ENCODE assay signal across 1 cellular context in the genomic region with DNA sequence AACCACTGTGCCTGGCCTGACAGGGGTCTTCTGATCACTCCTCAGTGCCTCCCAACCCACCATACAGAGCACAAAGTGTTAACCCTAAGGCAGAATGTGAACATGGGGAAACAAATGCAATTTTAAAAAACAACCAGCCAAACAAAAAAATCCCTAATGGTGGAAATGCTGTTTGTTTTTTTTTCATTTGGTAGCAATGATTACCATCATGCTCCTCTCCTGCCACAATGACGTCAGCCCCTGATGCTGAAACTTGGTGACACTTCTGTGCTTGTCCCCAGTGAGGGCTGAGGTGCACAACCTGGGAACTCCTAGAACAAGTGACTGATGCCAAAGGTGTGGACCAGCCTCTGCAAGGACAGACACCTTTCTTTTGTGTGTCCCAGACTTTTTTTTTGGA.
A peak's percentile ranks its signal among the peaks of the same experiment; 100 is the strongest.
TF ChIP-seq lines count a peak whose summit lies in the region.

No MANE protein-coding gene starts in this region.

TF ChIP-seq in K562, 482 proteins besides CTCF, POLR2A, EP300 and RAD21:
- TF ChIP-seq GATAD2B (IDR thresholded peaks at IDR 0.05; ENCODE audit: borderline replicate concordance) (no peak), BCOR (IDR thresholded peaks at IDR 0.05) (peak; percentile 45; the same call in 1 of the 2 replicates), ZNF79 (CRISPR knock-in tag; IDR thresholded peaks at IDR 0.05; ENCODE audit: low read depth) (peak; percentile 100), ZNF507 (tag; conservative IDR thresholded peaks at IDR 0.05) (no peak), LARP7 (IDR thresholded peaks at IDR 0.05) (no peak), ZNF384 (IDR thresholded peaks at IDR 0.05; ENCODE audit: low read depth, low read length) (peak; percentile 76), RBM25 (IDR thresholded peaks at IDR 0.05; ENCODE audit: low read depth, low read length, severe bottlenecking) (peak; percentile 80), HDGF (IDR thresholded peaks at IDR 0.05) (no peak), TAF9B (IDR thresholded peaks at IDR 0.05; ENCODE audit: partially characterized antibody) (no peak), ATF7 (IDR thresholded peaks at IDR 0.05) (peak; percentile 95), MCM3 (IDR thresholded peaks at IDR 0.05) (no peak), ZNF184 (CRISPR knock-in tag; IDR thresholded peaks at IDR 0.05) (no peak), JUN (IDR thresholded peaks at IDR 0.05; ENCODE audit: borderline replicate concordance, low read depth, low read length) (peak; percentile 33; the same call in 1 of the 2 replicates), JUN (CRISPR knock-in tag; IDR thresholded peaks at IDR 0.05; ENCODE audit: borderline replicate concordance) (no peak), SMARCA5 (IDR thresholded peaks at IDR 0.05) (0 out of 2 replicates have a peak, but pooled peaks have one; percentile 46), CREM (IDR thresholded peaks at IDR 0.05; ENCODE audit: low read depth) (peak; percentile 62), ATF1 (CRISPR knock-in tag; IDR thresholded peaks at IDR 0.05) (no peak), ATF1 (tag; IDR thresholded peaks at IDR 0.05) (peak; percentile 46; the same call in 1 of the 2 replicates), ZNF124 (CRISPR knock-in tag; IDR thresholded peaks at IDR 0.05) (no peak), HDAC6 (IDR thresholded peaks at IDR 0.05; ENCODE audit: low read depth, low read length) (no peak), ARNT (IDR thresholded peaks at IDR 0.05) (no peak), JUND (IDR thresholded peaks at IDR 0.05; ENCODE audit: borderline replicate concordance, low read depth, low read length) (peak; percentile 76), JUND (tag; IDR thresholded peaks at IDR 0.05; ENCODE audit: borderline replicate concordance, low read depth, low read length) (peak; percentile 76), GTF2A2 (tag; IDR thresholded peaks at IDR 0.05) (no peak)
- TF ChIP-seq, protein P1, sequence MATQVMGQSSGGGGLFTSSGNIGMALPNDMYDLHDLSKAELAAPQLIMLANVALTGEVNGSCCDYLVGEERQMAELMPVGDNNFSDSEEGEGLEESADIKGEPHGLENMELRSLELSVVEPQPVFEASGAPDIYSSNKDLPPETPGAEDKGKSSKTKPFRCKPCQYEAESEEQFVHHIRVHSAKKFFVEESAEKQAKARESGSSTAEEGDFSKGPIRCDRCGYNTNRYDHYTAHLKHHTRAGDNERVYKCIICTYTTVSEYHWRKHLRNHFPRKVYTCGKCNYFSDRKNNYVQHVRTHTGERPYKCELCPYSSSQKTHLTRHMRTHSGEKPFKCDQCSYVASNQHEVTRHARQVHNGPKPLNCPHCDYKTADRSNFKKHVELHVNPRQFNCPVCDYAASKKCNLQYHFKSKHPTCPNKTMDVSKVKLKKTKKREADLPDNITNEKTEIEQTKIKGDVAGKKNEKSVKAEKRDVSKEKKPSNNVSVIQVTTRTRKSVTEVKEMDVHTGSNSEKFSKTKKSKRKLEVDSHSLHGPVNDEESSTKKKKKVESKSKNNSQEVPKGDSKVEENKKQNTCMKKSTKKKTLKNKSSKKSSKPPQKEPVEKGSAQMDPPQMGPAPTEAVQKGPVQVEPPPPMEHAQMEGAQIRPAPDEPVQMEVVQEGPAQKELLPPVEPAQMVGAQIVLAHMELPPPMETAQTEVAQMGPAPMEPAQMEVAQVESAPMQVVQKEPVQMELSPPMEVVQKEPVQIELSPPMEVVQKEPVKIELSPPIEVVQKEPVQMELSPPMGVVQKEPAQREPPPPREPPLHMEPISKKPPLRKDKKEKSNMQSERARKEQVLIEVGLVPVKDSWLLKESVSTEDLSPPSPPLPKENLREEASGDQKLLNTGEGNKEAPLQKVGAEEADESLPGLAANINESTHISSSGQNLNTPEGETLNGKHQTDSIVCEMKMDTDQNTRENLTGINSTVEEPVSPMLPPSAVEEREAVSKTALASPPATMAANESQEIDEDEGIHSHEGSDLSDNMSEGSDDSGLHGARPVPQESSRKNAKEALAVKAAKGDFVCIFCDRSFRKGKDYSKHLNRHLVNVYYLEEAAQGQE (CRISPR knock-in tag; IDR thresholded peaks at IDR 0.05; ENCODE audit: low read depth), result no peak
- TF ChIP-seq, protein P2, sequence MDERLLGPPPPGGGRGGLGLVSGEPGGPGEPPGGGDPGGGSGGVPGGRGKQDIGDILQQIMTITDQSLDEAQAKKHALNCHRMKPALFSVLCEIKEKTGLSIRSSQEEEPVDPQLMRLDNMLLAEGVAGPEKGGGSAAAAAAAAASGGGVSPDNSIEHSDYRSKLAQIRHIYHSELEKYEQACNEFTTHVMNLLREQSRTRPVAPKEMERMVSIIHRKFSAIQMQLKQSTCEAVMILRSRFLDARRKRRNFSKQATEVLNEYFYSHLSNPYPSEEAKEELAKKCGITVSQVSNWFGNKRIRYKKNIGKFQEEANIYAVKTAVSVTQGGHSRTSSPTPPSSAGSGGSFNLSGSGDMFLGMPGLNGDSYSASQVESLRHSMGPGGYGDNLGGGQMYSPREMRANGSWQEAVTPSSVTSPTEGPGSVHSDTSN (CRISPR knock-in tag; IDR thresholded peaks at IDR 0.05; ENCODE audit: low read depth), result no peak
- TF ChIP-seq, protein P2 (tag; conservative IDR thresholded peaks at IDR 0.05; ENCODE audit: low read depth), result no peak
- TF ChIP-seq, protein P3, sequence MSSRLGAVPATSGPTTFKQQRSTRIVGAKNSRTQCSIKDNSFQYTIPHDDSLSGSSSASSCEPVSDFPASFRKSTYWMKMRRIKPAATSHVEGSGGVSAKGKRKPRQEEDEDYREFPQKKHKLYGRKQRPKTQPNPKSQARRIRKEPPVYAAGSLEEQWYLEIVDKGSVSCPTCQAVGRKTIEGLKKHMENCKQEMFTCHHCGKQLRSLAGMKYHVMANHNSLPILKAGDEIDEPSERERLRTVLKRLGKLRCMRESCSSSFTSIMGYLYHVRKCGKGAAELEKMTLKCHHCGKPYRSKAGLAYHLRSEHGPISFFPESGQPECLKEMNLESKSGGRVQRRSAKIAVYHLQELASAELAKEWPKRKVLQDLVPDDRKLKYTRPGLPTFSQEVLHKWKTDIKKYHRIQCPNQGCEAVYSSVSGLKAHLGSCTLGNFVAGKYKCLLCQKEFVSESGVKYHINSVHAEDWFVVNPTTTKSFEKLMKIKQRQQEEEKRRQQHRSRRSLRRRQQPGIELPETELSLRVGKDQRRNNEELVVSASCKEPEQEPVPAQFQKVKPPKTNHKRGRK (tag; IDR thresholded peaks at IDR 0.05), result no peak
- TF ChIP-seq, protein P4, sequence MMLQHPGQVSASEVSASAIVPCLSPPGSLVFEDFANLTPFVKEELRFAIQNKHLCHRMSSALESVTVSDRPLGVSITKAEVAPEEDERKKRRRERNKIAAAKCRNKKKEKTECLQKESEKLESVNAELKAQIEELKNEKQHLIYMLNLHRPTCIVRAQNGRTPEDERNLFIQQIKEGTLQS (IDR thresholded peaks at IDR 0.05), result peak; percentile 90
- TF ChIP-seq, protein P4 (CRISPR knock-in tag; conservative IDR thresholded peaks at IDR 0.05), result no peak
- TF ChIP-seq, protein P5, sequence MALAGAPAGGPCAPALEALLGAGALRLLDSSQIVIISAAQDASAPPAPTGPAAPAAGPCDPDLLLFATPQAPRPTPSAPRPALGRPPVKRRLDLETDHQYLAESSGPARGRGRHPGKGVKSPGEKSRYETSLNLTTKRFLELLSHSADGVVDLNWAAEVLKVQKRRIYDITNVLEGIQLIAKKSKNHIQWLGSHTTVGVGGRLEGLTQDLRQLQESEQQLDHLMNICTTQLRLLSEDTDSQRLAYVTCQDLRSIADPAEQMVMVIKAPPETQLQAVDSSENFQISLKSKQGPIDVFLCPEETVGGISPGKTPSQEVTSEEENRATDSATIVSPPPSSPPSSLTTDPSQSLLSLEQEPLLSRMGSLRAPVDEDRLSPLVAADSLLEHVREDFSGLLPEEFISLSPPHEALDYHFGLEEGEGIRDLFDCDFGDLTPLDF (CRISPR knock-in tag; IDR thresholded peaks at IDR 0.05), result no peak
